Comparison of ENCODE assay signal across 13 cellular contexts in genomic region chr5:108167174-108167573, GRCh38.
"Had no signal": no experiment of that assay in that cellular context is flagged by ENCODE, and none has a peak within 500 bp of the region (broad histone marks: within the 10 kb centered on the region; RNA-seq: fewer than 3 reads in every experiment).

No MANE protein-coding gene starts in this region.

- H3K4me1 ChIP-seq: gastroesophageal sphincter had no signal

- H3K27me3 ChIP-seq: gastroesophageal sphincter had no signal

- H3K9me3 ChIP-seq: gastroesophageal sphincter had no signal

- ATAC-seq: esophagus mucosa; gastroesophageal sphincter; naive thymus-derived CD4-positive, alpha-beta T cell; right cardiac atrium had no signal

- H3K27ac ChIP-seq: coronary artery, gastroesophageal sphincter had no signal

- DNase-seq: effector CD8-positive, alpha-beta T cell; immature natural killer cell; kidney; naive thymus-derived CD4-positive, alpha-beta T cell; nephron progenitor cell; right cardiac atrium; stimulated activated CD4-positive, alpha-beta T cell treated with anti-CD3 and anti-CD28 coated beads, Interleukin-2, amount 100 ng/mL, for 48 hours; stimulated activated naive CD4-positive, alpha-beta T cell treated with Interleukin-2 at 50 U/mL for 16 hours; trophoblast cell had no signal

- H3K4me3 ChIP-seq: coronary artery, gastroesophageal sphincter, smooth muscle cell had no signal
